15 cellular contexts compared by ENCODE assay signal in the genomic region with DNA sequence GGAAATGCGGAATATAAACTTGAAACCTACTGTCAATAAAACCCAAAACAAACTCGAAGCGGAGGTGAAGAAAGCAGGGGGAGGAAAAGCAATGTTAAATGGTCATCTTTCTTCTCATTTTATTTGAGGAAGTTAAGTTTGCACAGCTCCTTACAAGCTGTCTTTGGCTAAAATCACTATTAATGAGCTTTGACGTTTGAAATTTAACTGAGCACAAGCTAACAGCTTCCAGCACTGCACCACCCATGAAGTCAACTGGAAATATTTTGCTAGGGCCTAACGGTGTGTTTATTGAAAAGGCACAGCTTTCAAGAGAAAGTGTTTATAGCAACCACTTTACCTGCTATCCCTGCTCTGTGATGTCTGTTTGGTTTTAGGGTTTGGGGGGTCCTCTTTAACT.
"Had no signal": no experiment of that assay in that cellular context is flagged by ENCODE, and none has a peak within 500 bp of the region (broad histone marks: within the 10 kb centered on the region; RNA-seq: fewer than 3 reads in every experiment).

No MANE protein-coding gene starts in this region.

- DNase-seq: activated CD4-positive, alpha-beta T cell treated with anti-CD3 and anti-CD28 coated beads, Interleukin-2, amount 50 U/mL, for 1 hour; activated naive CD4-positive, alpha-beta T cell treated with anti-CD3 and anti-CD28 coated beads for 36 hours; activated naive CD8-positive, alpha-beta T cell treated with anti-CD3 and anti-CD28 coated beads, Interleukin-2, amount 50 U/mL, for 24 hours; aorta; cerebellar nuclear complex; effector memory CD4-positive, alpha-beta T cell; foreskin melanocyte; heart left ventricle; left colon; lower lobe of right lung; midbrain; stimulated activated CD4-positive, alpha-beta T cell treated with anti-CD3 and anti-CD28 coated beads, Interleukin-2, amount 100 ng/mL, for 48 hours; stimulated activated naive CD4-positive, alpha-beta T cell; tibial artery had no signal

- H3K9me3 Mint-ChIP-seq: activated naive CD4-positive, alpha-beta T cell treated with anti-CD3 and anti-CD28 coated beads for 36 hours; activated naive CD8-positive, alpha-beta T cell treated with anti-CD3 and anti-CD28 coated beads, Interleukin-2, amount 50 U/mL, for 24 hours; activated T-helper 17 cell treated with anti-CD3 and anti-CD28 coated beads, Interleukin-2, amount 50 U/mL, for 72 hours had no signal

- H3K4me3 Mint-ChIP-seq: activated naive CD4-positive, alpha-beta T cell treated with anti-CD3 and anti-CD28 coated beads for 36 hours; activated naive CD8-positive, alpha-beta T cell treated with anti-CD3 and anti-CD28 coated beads, Interleukin-2, amount 50 U/mL, for 24 hours; activated T-helper 17 cell treated with anti-CD3 and anti-CD28 coated beads, Interleukin-2, amount 50 U/mL, for 72 hours had no signal

- H3K4me1 Mint-ChIP-seq: activated naive CD8-positive, alpha-beta T cell treated with anti-CD3 and anti-CD28 coated beads, Interleukin-2, amount 50 U/mL, for 24 hours; activated T-helper 17 cell treated with anti-CD3 and anti-CD28 coated beads, Interleukin-2, amount 50 U/mL, for 72 hours had no signal

- ATAC-seq: activated naive CD8-positive, alpha-beta T cell treated with anti-CD3 and anti-CD28 coated beads, Interleukin-2, amount 50 U/mL, for 24 hours; activated T-helper 17 cell treated with anti-CD3 and anti-CD28 coated beads, Interleukin-2, amount 50 U/mL, for 72 hours; heart left ventricle; left colon; lower lobe of right lung had no signal

- H3K27ac Mint-ChIP-seq: activated naive CD4-positive, alpha-beta T cell treated with anti-CD3 and anti-CD28 coated beads for 36 hours; activated naive CD8-positive, alpha-beta T cell treated with anti-CD3 and anti-CD28 coated beads, Interleukin-2, amount 50 U/mL, for 24 hours; activated T-helper 17 cell treated with anti-CD3 and anti-CD28 coated beads, Interleukin-2, amount 50 U/mL, for 72 hours had no signal
